25 cellular contexts compared by ENCODE assay signal in genomic region chr7:158722574-158723237, GRCh38.
"Had no signal": no experiment of that assay in that cellular context is flagged by ENCODE, and none has a peak within 500 bp of the region (broad histone marks: within the 10 kb centered on the region; RNA-seq: fewer than 3 reads in every experiment).

No MANE protein-coding gene starts in this region.

- H3K9me3 ChIP-seq: heart right ventricle, sigmoid colon, testis, uterus had no signal

- H3K4me3 ChIP-seq: heart right ventricle, sigmoid colon, smooth muscle cell, testis, uterus had no signal

- H2AFZ ChIP-seq: parathyroid adenoma had no signal

- H3K27ac Mint-ChIP-seq: activated naive CD8-positive, alpha-beta T cell treated with anti-CD3 and anti-CD28 coated beads, Interleukin-2, amount 10 ng/mL, durations not matched to agents 7 days and 5 days; nephron; stimulated activated memory B cell treated with anti-CD40 and anti-IgM and Interleukin-4, amounts not matched to agents 10 μg/mL and 1 μg/mL and 100 μg/mL, for 72 hours; T-cell had no signal

- DNase-seq: activated CD4-positive, alpha-beta T cell treated with anti-CD3 and anti-CD28 coated beads, Interleukin-2, amount 50 U/mL, for 4 hours; activated CD4-positive, CD25-positive, alpha-beta regulatory T cell treated with anti-CD3 and anti-CD28 coated beads, Interleukin-2, amount 50 U/mL, for 72 hours; activated naive CD4-positive, alpha-beta T cell treated with Interleukin-2 at 50 U/mL for 16 hours; activated naive CD8-positive, alpha-beta T cell treated with anti-CD3 and anti-CD28 coated beads, Interleukin-2, amount 10 ng/mL, durations not matched to agents 7 days and 5 days; activated T-cell treated with anti-CD3 and anti-CD28 coated beads, Interleukin-2, amount 50 U/mL, for 4 hours; amygdala; cortex of kidney; endodermal cell; heart right ventricle; islet precursor cell; left colon; mesenchymal stem cell; sigmoid colon; stimulated activated CD4-positive, alpha-beta T cell treated with anti-CD3 and anti-CD28 coated beads, Interleukin-15, amount 100 ng/mL, for 24 hours; T-cell; testis; trophoblast cell; uterus; WERI-Rb-1 had no signal

- H3K4me2 ChIP-seq: smooth muscle cell had no signal

- FAIRE-seq: bronchial epithelial cell had no signal

- H3K4me1 Mint-ChIP-seq: activated naive CD8-positive, alpha-beta T cell treated with anti-CD3 and anti-CD28 coated beads, Interleukin-2, amount 10 ng/mL, durations not matched to agents 7 days and 5 days; endodermal cell; nephron; stimulated activated memory B cell treated with anti-CD40 and anti-IgM and Interleukin-4, amounts not matched to agents 10 μg/mL and 1 μg/mL and 100 μg/mL, for 72 hours; T-cell had no signal

- H3K4me3 Mint-ChIP-seq: activated naive CD8-positive, alpha-beta T cell treated with anti-CD3 and anti-CD28 coated beads, Interleukin-2, amount 10 ng/mL, durations not matched to agents 7 days and 5 days; activated T-cell treated with anti-CD3 and anti-CD28 coated beads, Interleukin-2, amount 50 U/mL, for 4 hours; endodermal cell; nephron; stimulated activated memory B cell treated with anti-CD40 and anti-IgM and Interleukin-4, amounts not matched to agents 10 μg/mL and 1 μg/mL and 100 μg/mL, for 72 hours; T-cell had no signal

- H3K4me1 ChIP-seq: heart right ventricle, parathyroid adenoma, sigmoid colon, testis, uterus had no signal

- H3K36me3 Mint-ChIP-seq: activated naive CD8-positive, alpha-beta T cell treated with anti-CD3 and anti-CD28 coated beads, Interleukin-2, amount 10 ng/mL, durations not matched to agents 7 days and 5 days; T-cell had no signal

- ATAC-seq: activated T-cell treated with anti-CD3 and anti-CD28 coated beads, Interleukin-2, amount 50 U/mL, for 4 hours; left colon; stimulated activated memory B cell treated with anti-CD40 and anti-IgM and Interleukin-4, amounts not matched to agents 10 μg/mL and 1 μg/mL and 100 μg/mL, for 72 hours had no signal

- H3K27me3 ChIP-seq: heart right ventricle, sigmoid colon, testis, uterus had no signal

- H3K27ac ChIP-seq: epithelial cell of prostate, heart right ventricle, parathyroid adenoma, sigmoid colon, testis, uterus, WERI-Rb-1 had no signal

- H3K9ac ChIP-seq: parathyroid adenoma had no signal

- H3K36me3 ChIP-seq: heart right ventricle, sigmoid colon, uterus, WERI-Rb-1 had no signal
